8 cellular contexts compared by ENCODE assay signal in genomic region chr14:73570913-73571312, GRCh38. TPM values are rescaled to one million over a fixed set of nuclear protein-coding genes. Genes with fewer than 3 reads are reported as not detected.
DNase-seq lines count a peak whose midpoint lies in the region; ATAC-seq and TF ChIP-seq lines count a peak whose summit lies in the region.
"Not testable (repeated sequence)": the region's sequence is repeated elsewhere in the genome, so short reads cannot be mapped to it uniquely, and the experiment has no call there.

No MANE protein-coding gene starts in this region.

- H3K27ac ChIP-seq in Panc1 (ENCODE audit: low read length); left lung: not testable (repeated sequence)
- H3K27ac ChIP-seq in dorsolateral prefrontal cortex = peak overlapping the region in 7 of 59 donors; percentile 80 to 94 (median 90)

- H3K4me3 ChIP-seq in Panc1 (ENCODE audit: low read depth in 2 of 2, low read length in 2 of 2) (peak overlapping the region; percentile 54 to 67; a peak in 3 of 4 replicates), dorsolateral prefrontal cortex (peak overlapping the region in 8 of 59 donors; percentile 67 to 77 (median 72)), left lung (peak overlapping the region in 1 of 2 donors; percentile 63)

- not testable (repeated sequence) for H3K4me1 ChIP-seq in Panc1 (ENCODE audit: control insufficient read depth, insufficient read depth, low read length)
- H3K4me1 ChIP-seq in left lung = peaks cover 4 to 38% of the 10 kb centered on the region in 2 donors

- peak; percentile 85 for TF ChIP-seq CTCF in Panc1 (IDR thresholded peaks at IDR 0.05)
- TF ChIP-seq CTCF in dorsolateral prefrontal cortex (IDR thresholded peaks at IDR 0.05 in 54 of 56, conservative IDR thresholded peaks at IDR 0.05 in 2 of 56; ENCODE audit: low read depth in 1 of 56, partially characterized antibody in 56 of 56) = peak in 54 of 56 donors; percentile 34 to 71 (median 55)
- TF ChIP-seq CTCF in left lung (IDR thresholded peaks at IDR 0.05) = peak; percentile 54 to 78

- DNase-seq in Ammon's horn (ENCODE audit: low spot score) (peak; percentile 32), HT1080 (ENCODE audit: low read depth) (peak; percentile 37), dorsolateral prefrontal cortex (peak in 5 of 10 donors; percentile 36 to 67 (median 49)), left lung (peak in 1 of 2 donors; percentile 52)
- DNase-seq in Panc1 (ENCODE audit: low read depth, low spot score) = not testable (repeated sequence)
- peak; percentile 70 for DNase-seq in activated CD8-positive, alpha-beta memory T cell treated with anti-CD3 and anti-CD28 coated beads, Interleukin-2, amount 50 U/mL, for 4 hours
- peak; percentile 55 to 65 for DNase-seq in stimulated activated CD4-positive, alpha-beta T cell treated with anti-CD3 and anti-CD28 coated beads, Interleukin-2, amount 100 ng/mL, for 48 hours

- CTCF ChIA-PET in Panc1 (lab: Charles Lee) = interaction anchor here (0.6 to 1.2 kb wide), 6 partner anchors 12 to 465 kb away, joined by 4 to 7 read pairs (median 5); no protein-coding TSS in a partner anchor

- BruUV-seq in Panc1 (replicated peaks; lab: Mats Ljungman, UMichigan) = not testable (repeated sequence)

- intact Hi-C loops in Panc1 (cut with micrococcal nuclease; ENCODE audit: unreplicated experiment); dorsolateral prefrontal cortex (cut with DNase I); left lung (cut with DNase I): not testable (repeated sequence)

- in situ Hi-C loops in Panc1 (cut with HindIII; ENCODE audit: low pct_unique_long_range_greater_than_20kb, low sequenced_read_pairs) = not testable (repeated sequence)

- not testable (repeated sequence) for H3K27me3 ChIP-seq in Panc1 (ENCODE audit: control insufficient read depth, insufficient read depth, low read length); dorsolateral prefrontal cortex; left lung

- not testable (repeated sequence) for H3K9me3 ChIP-seq in Panc1 (ENCODE audit: control insufficient read depth, insufficient read depth, low read depth, low read length); left lung

- POLR2A ChIA-PET in Panc1 (lab: Charles Lee) = not testable (repeated sequence)

- not testable (repeated sequence) for H3K36me3 ChIP-seq in Panc1 (ENCODE audit: control insufficient read depth, insufficient read depth, low read length)
- peaks cover 0 to 17% of the 10 kb centered on the region in 2 donors for H3K36me3 ChIP-seq in left lung

- ATAC-seq in GM19043 (IDR thresholded peaks at IDR 0.05; ENCODE audit: low read depth, unreplicated experiment) (peak; percentile 60), Panc1 (peak; percentile 84), left lung (peak; percentile 77)

RNA-seq across cellular contexts. Expression of gene ACOT2, which starts 1.9 kb away (rescaled TPM):
- total RNA-seq in HT1080 (2014; rRNA removed; shearing (Covaris generic)) = 12.8 and 13.7 TPM in 2 replicates
- polyA plus RNA-seq in HT1080 (2015; cell fraction: cytosol; rRNA removed) = 4.1 and 5.3 TPM in 2 replicates
- 6.7 and 10.0 TPM in 2 replicates for polyA plus RNA-seq in HT1080 (2015; cell fraction: nucleus; rRNA removed)
- total RNA-seq in Panc1 (2021; ENCODE audit: unreplicated experiment) (24.9 TPM), dorsolateral prefrontal cortex (10 to 100 TPM in 119 of 120 experiments, 1 to 10 TPM in 1; 8.6 to 37.6 (median 25.0) TPM), left lung (10 to 100 TPM; 32.5 to 44.5 TPM)
- 36.6 TPM for polyA plus RNA-seq in Panc1 (2012; ENCODE audit: insufficient read length)

RNA-seq across cellular contexts. Expression of gene HEATR4, which starts 12.2 kb away (rescaled TPM):
- total RNA-seq in HT1080 (2014; rRNA removed; shearing (Covaris generic)) = not detected in 2 replicates
- not detected in 2 replicates for polyA plus RNA-seq in HT1080 (2015; cell fraction: cytosol; rRNA removed)
- polyA plus RNA-seq in HT1080 (2015; cell fraction: nucleus; rRNA removed) = not detected in 2 replicates
- not detected for total RNA-seq in Panc1 (2021; ENCODE audit: unreplicated experiment)
- not detected for polyA plus RNA-seq in Panc1 (2012; ENCODE audit: insufficient read length)
- 10 to 100 TPM in 1 of 120 experiments, 1 to 10 TPM in 118, under 1 TPM in 1; 0.88 to 10.9 (median 4.5) TPM for total RNA-seq in dorsolateral prefrontal cortex
- under 1 TPM; 0.41 to 0.63 TPM for total RNA-seq in left lung

RNA-seq across cellular contexts. Expression of gene ACOT4, which starts 20.8 kb away (rescaled TPM):
- total RNA-seq in HT1080 (2014; rRNA removed; shearing (Covaris generic)) = not detected in 2 replicates
- polyA plus RNA-seq in HT1080 (2015; cell fraction: cytosol; rRNA removed) = not detected in 2 replicates
- polyA plus RNA-seq in HT1080 (2015; cell fraction: nucleus; rRNA removed) = not detected in 2 replicates
- total RNA-seq in Panc1 (2021; ENCODE audit: unreplicated experiment) (2.7 TPM), dorsolateral prefrontal cortex (1 to 10 TPM in 113 of 120 experiments, under 1 TPM in 7; 0.35 to 6.2 (median 2.4) TPM), left lung (1 to 10 TPM; 2.7 to 4.8 TPM)
- polyA plus RNA-seq in Panc1 (2012; ENCODE audit: insufficient read length) = 2.4 TPM

RNA-seq across cellular contexts. Expression of gene ACOT1, which starts 34.0 kb away (rescaled TPM):
- total RNA-seq in HT1080 (2014; rRNA removed; shearing (Covaris generic)) = not detected in 2 replicates
- polyA plus RNA-seq in HT1080 (2015; cell fraction: cytosol; rRNA removed) = not detected in 2 replicates
- not detected in 2 replicates for polyA plus RNA-seq in HT1080 (2015; cell fraction: nucleus; rRNA removed)
- 6.4 TPM for total RNA-seq in Panc1 (2021; ENCODE audit: unreplicated experiment)
- 3.8 TPM for polyA plus RNA-seq in Panc1 (2012; ENCODE audit: insufficient read length)
- total RNA-seq in dorsolateral prefrontal cortex = 10 to 100 TPM in 48 of 120 experiments, 1 to 10 TPM in 72; 1.3 to 25.8 (median 9.0) TPM
- 10 to 100 TPM; 11.5 to 13.6 TPM for total RNA-seq in left lung

RNA-seq across cellular contexts. Expression of gene ACOT6, which starts 41.4 kb away (rescaled TPM):
- not detected in 2 replicates for total RNA-seq in HT1080 (2014; rRNA removed; shearing (Covaris generic))
- polyA plus RNA-seq in HT1080 (2015; cell fraction: cytosol; rRNA removed) = not detected in 2 replicates
- polyA plus RNA-seq in HT1080 (2015; cell fraction: nucleus; rRNA removed) = not detected in 2 replicates
- total RNA-seq in Panc1 (2021; ENCODE audit: unreplicated experiment) = not detected
- not detected for polyA plus RNA-seq in Panc1 (2012; ENCODE audit: insufficient read length)
- 1 to 10 TPM in 5 of 120 experiments, under 1 TPM in 42, not detected in 73; 0.27 to 1.3 (median 0.59) TPM for total RNA-seq in dorsolateral prefrontal cortex
- not detected for total RNA-seq in left lung
